ENCODE assay signal across 8 cellular contexts in the genomic region with DNA sequence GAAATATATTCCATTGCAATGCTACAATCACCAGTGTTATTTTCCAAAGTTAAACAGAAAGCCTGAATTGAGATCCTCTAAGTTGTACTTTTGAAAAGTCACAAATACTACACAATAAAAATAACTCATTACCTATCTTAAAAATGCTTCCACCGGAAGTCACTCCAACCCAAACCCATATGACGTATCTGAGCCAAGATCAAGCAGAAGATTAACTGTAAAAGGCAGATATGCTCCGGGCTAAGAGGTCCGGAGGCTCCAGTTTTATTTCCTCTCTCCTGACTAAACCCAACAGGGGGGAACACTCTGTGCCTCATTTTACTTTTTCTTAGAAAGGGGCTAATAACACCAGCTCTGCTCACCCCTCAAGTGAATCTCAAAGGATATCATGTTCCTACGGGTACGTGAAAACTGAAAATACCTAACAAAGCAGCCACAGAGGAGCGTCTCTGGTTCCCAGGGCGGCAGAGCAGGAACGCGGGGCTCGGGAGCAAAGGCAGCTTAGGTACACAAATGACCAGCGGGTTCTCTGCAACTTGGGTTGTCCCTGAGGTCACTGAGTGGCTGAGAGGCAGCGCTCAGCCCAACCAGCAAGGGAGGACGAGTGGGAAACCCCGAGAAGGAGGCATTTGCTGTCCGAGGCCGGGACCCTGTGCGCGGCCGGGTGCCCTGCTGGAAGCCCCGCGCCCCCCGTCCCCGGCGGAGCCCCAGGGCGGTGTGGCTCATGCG. TPM values are rescaled to one million over a fixed set of nuclear protein-coding genes. Genes with fewer than 3 reads are reported as not detected.
DNase-seq lines count a peak whose midpoint lies in the region; ATAC-seq lines count a peak whose summit lies in the region.

No MANE protein-coding gene starts in this region.

- H3K27ac ChIP-seq in CD8-positive, alpha-beta memory T cell (ENCODE audit: low read depth, low read length): peak overlapping the region; percentile 54
- H3K27ac ChIP-seq in angular gyrus (ENCODE audit: low read depth, low read length) (peak overlapping the region; percentile 39), iPS-18a (ENCODE audit: low read length) (no peak overlapping the region), skin epidermis (peak overlapping the region; percentile 51 to 89 (median 76))

- peaks cover 0 to 5% (median 0%) of the 10 kb centered on the region in 3 donors for H3K36me3 Mint-ChIP-seq in CD8-positive, alpha-beta memory T cell

- POLR2A ChIA-PET in CD8-positive, alpha-beta memory T cell (lab: Charles Lee): no interaction called here

- H3K4me1 Mint-ChIP-seq in CD8-positive, alpha-beta memory T cell: peaks cover 15 to 36% (median 23%) of the 10 kb centered on the region in 3 donors

- DNase-seq in CD8-positive, alpha-beta memory T cell: peak in 1 of 5 donors; percentile 31
- no peak for DNase-seq in Jurkat, Clone E6-1 (ENCODE audit: low read depth, low spot score)
- DNase-seq in globus pallidus (ENCODE audit: low spot score) (no peak), NK-92 (lab: John Stamatoyannopoulos, UW; ENCODE audit: unreplicated experiment) (no peak)

- H3K27me3 Mint-ChIP-seq in CD8-positive, alpha-beta memory T cell: peaks cover 1 to 3% of the 10 kb centered on the region in 2 donors

- peaks cover 9% of the 10 kb centered on the region for H3K4me1 ChIP-seq in CD8-positive, alpha-beta memory T cell (ENCODE audit: insufficient read depth, low read length)
- peaks cover 11% of the 10 kb centered on the region for H3K4me1 ChIP-seq in iPS-18a (ENCODE audit: control insufficient read depth, low read depth, low read length)

- peak overlapping the region; percentile 55 for H3K9ac ChIP-seq in iPS-18a (ENCODE audit: low read length)

- peaks cover 0 to 2% (median 0%) of the 10 kb centered on the region in 5 donors for H3K9me3 Mint-ChIP-seq in CD8-positive, alpha-beta memory T cell

- peak; percentile 18 for ATAC-seq in GM19452 (IDR thresholded peaks at IDR 0.05; ENCODE audit: unreplicated experiment)

- CTCF ChIA-PET in CD8-positive, alpha-beta memory T cell (lab: Charles Lee): interaction anchor here (1.6 kb wide), 1 partner anchor 33 kb away, joined by 3 read pairs; no protein-coding TSS in a partner anchor

- no peaks in the 10 kb centered on the region for H3K36me3 ChIP-seq in CD8-positive, alpha-beta memory T cell (ENCODE audit: insufficient read depth, low read length)
- H3K36me3 ChIP-seq in iPS-18a (ENCODE audit: control insufficient read depth, low read depth, low read length): no peaks in the 10 kb centered on the region

- peak overlapping the region; percentile 79 to 98 (median 94) for H3K4me3 Mint-ChIP-seq in CD8-positive, alpha-beta memory T cell

- no peaks in the 10 kb centered on the region for H3K9me3 ChIP-seq in CD8-positive, alpha-beta memory T cell (ENCODE audit: low read length)
- H3K9me3 ChIP-seq in iPS-18a (ENCODE audit: control insufficient read depth, low read depth, low read length): no peaks in the 10 kb centered on the region

- peak overlapping the region; percentile 45 for H3K4me3 ChIP-seq in CD8-positive, alpha-beta memory T cell (ENCODE audit: low read length)
- peak overlapping the region; percentile 39 for H3K4me3 ChIP-seq in Jurkat, Clone E6-1 (ENCODE audit: low read length)
- H3K4me3 ChIP-seq in iPS-18a (ENCODE audit: low read length) (peak overlapping the region; percentile 77), skin epidermis (peak overlapping the region; percentile 55 to 81 (median 68))

- H3K27ac Mint-ChIP-seq in CD8-positive, alpha-beta memory T cell: peak overlapping the region; percentile 37 to 93 (median 76)

- H3K27me3 ChIP-seq in CD8-positive, alpha-beta memory T cell (ENCODE audit: insufficient read depth, low read length, poor library complexity, severe bottlenecking): no peaks in the 10 kb centered on the region
- H3K27me3 ChIP-seq in iPS-18a (ENCODE audit: control insufficient read depth, insufficient read depth, low read length): peaks cover 38% of the 10 kb centered on the region

RNA-seq across cellular contexts. Expression of a gene that starts 0.8 kb away (rescaled TPM):
- 1 to 10 TPM in 1 of 2 experiments, under 1 TPM in 1; 0.84 to 1.2 TPM for total RNA-seq in CD8-positive, alpha-beta memory T cell
- 2.7 TPM for polyA plus RNA-seq in CD8-positive, alpha-beta memory T cell
- 11.3 TPM for polyA plus RNA-seq in Jurkat, Clone E6-1 (2012; ENCODE audit: insufficient read depth, insufficient read length)

RNA-seq across cellular contexts. Expression of a gene that starts 54.6 kb away (rescaled TPM):
- 10 to 100 TPM; 19.9 to 20.7 TPM for total RNA-seq in CD8-positive, alpha-beta memory T cell
- 17.0 TPM for polyA plus RNA-seq in CD8-positive, alpha-beta memory T cell
- polyA plus RNA-seq in Jurkat, Clone E6-1 (2012; ENCODE audit: insufficient read depth, insufficient read length): 28.2 TPM
